ENCODE assay signal across 8 cellular contexts in the genomic region with DNA sequence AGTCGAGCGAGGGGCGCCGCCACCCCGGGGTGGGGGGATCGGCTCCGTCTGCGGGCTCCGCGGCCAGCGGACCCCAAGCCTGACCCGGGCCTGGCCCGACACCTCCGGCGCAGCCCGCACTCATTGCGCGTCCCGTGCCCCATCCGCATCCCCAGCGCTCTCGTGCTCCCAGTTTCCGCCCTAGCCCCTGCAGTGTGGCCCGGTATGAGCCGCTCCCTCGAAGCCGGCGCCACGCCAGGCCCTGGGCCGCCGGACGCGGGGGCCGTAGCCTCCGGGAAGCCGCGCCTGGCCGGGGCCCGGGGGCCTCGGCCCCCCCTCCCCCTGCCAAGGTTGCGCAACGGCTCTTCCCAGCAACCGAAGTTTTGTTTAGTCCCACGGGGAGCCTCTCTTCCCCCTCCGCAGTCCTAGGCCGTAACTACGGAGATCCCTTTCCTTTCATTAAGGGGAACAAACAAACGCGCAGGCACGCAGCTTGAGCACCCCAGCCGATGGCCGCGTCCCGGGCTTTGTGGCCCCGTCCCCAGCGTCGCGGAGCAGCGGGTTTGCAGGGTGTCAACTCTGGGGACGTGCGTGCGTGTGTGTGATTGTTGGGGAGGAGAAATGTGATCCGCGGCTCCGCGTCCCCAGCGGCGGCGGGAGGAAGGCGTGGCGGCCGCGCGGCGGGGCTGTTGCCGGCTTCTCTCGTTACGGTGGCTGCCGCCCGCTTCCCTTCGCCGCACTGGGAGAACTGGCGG. TPM values are rescaled to one million over a fixed set of nuclear protein-coding genes. Genes with fewer than 3 reads are reported as not detected.
DNase-seq lines count a peak whose midpoint lies in the region; ATAC-seq and TF ChIP-seq lines count a peak whose summit lies in the region.

No MANE protein-coding gene starts in this region.

- H3K27ac ChIP-seq in HUES64 (ENCODE audit: low read depth, low read length) (peak overlapping the region; percentile 97), PC-3 (ENCODE audit: low read length) (peak overlapping the region; percentile 92), muscle layer of duodenum (ENCODE audit: low read length) (peak overlapping the region; percentile 100)

- H3K4me3 ChIP-seq in HUES64 (ENCODE audit: low read length) = peak overlapping the region; percentile 87
- peak overlapping the region; percentile 84 for H3K4me3 ChIP-seq in PC-3 (ENCODE audit: low read length)
- peak overlapping the region; percentile 89 to 99 for H3K4me3 ChIP-seq in muscle layer of duodenum (ENCODE audit: low read depth in 1 of 2, low read length in 2 of 2)

- H3K27me3 ChIP-seq in HUES64 (ENCODE audit: insufficient read depth, low read length) = no peaks in the 10 kb centered on the region
- no peaks in the 10 kb centered on the region for H3K27me3 ChIP-seq in PC-3 (ENCODE audit: low read length)
- H3K27me3 ChIP-seq in muscle layer of duodenum (ENCODE audit: low read depth, low read length) = no peaks in the 10 kb centered on the region

- peaks cover 24% of the 10 kb centered on the region for H3K4me1 ChIP-seq in HUES64 (ENCODE audit: insufficient read depth, low read length)
- peaks cover 18% of the 10 kb centered on the region for H3K4me1 ChIP-seq in PC-3 (ENCODE audit: insufficient read depth, low read length)
- peaks cover 13 to 20% of the 10 kb centered on the region in 2 donors for H3K4me1 ChIP-seq in muscle layer of duodenum (ENCODE audit: control insufficient read depth in 1 of 2, insufficient read depth in 2 of 2, low read length in 2 of 2)

- DNase-seq in DMS 273 treated with DMSO at 0.1 percent for 48 hours (lab: John Stamatoyannopoulos, UW) (peak; percentile 58), PC-3 (peak; percentile 79)
- peak; percentile 85 for DNase-seq in activated T-cell treated with anti-CD3 and anti-CD28 coated beads, Interleukin-2, amount 50 U/mL, for 24 hours
- peak; percentile 46 for DNase-seq in stimulated activated CD8-positive, alpha-beta memory T cell treated with anti-CD3 and anti-CD28 coated beads, Interleukin-7, amount 100 ng/mL, for 24 hours (ENCODE audit: low read depth)

- WGBS in HUES64 = under 1% methylated on average over 83 of the region's 83 CpGs

- peak overlapping the region; percentile 90 for H3K4me2 ChIP-seq in PC-3 (ENCODE audit: low read length)

- H3F3A ChIP-seq in PC-3 (ENCODE audit: low read length, unreplicated experiment) = no peaks in the 10 kb centered on the region

- TF ChIP-seq CTCF in PC-3 (conservative IDR thresholded peaks at IDR 0.05; ENCODE audit: low read depth, low read length) = no peak

- H3K27me3 Mint-ChIP-seq in activated T-cell treated with anti-CD3 and anti-CD28 coated beads, Interleukin-2, amount 50 U/mL, for 24 hours = no peaks in the 10 kb centered on the region

- POLR2A ChIA-PET in PC-3 (lab: Charles Lee; ENCODE audit: unreplicated experiment) = no interaction called here

- H3K27ac Mint-ChIP-seq in activated T-cell treated with anti-CD3 and anti-CD28 coated beads, Interleukin-2, amount 50 U/mL, for 24 hours = peak overlapping the region; percentile 98

- peak; percentile 42 for ATAC-seq in GM21447 (IDR thresholded peaks at IDR 0.05; ENCODE audit: unreplicated experiment)
- peak; percentile 49 for ATAC-seq in PC-3
- ATAC-seq in esophagus mucosa = peak; percentile 77

- CTCF ChIA-PET in PC-3 (lab: Charles Lee) = no interaction called here

- peaks cover 9% of the 10 kb centered on the region for H3K36me3 Mint-ChIP-seq in activated T-cell treated with anti-CD3 and anti-CD28 coated beads, Interleukin-2, amount 50 U/mL, for 24 hours (ENCODE audit: low read depth)

- peak overlapping the region; percentile 97 for H3K4me3 Mint-ChIP-seq in activated T-cell treated with anti-CD3 and anti-CD28 coated beads, Interleukin-2, amount 50 U/mL, for 24 hours

- H3K4me1 Mint-ChIP-seq in activated T-cell treated with anti-CD3 and anti-CD28 coated beads, Interleukin-2, amount 50 U/mL, for 24 hours (ENCODE audit: low read depth) = peaks cover 41% of the 10 kb centered on the region

- H3K36me3 ChIP-seq in HUES64 (ENCODE audit: insufficient read depth, low read length) (no peaks in the 10 kb centered on the region), PC-3 (ENCODE audit: low read depth, low read length) (no peaks in the 10 kb centered on the region), muscle layer of duodenum (ENCODE audit: control insufficient read depth in 1 of 2, insufficient read depth in 2 of 2, low read length in 2 of 2) (peaks cover 0 to 19% of the 10 kb centered on the region in 2 donors)

- no TSS peak for BruUV-seq in PC-3 (replicated peaks; lab: Mats Ljungman, UMichigan)

- intact Hi-C loops in PC-3 (cut with micrococcal nuclease) = loop anchor here (2.0 to 5.0 kb wide), 3 partner anchors 71 to 429 kb away; no protein-coding TSS in a partner anchor

- H3K9me2 ChIP-seq in PC-3 (replicated peaks; ENCODE audit: low read length) = no peaks in the 10 kb centered on the region

- no peaks in the 10 kb centered on the region for H3K9me3 Mint-ChIP-seq in activated T-cell treated with anti-CD3 and anti-CD28 coated beads, Interleukin-2, amount 50 U/mL, for 24 hours

- H3K9me3 ChIP-seq in HUES64 (ENCODE audit: insufficient read depth, low read depth, low read length) (no peaks in the 10 kb centered on the region), PC-3 (ENCODE audit: low read length) (no peaks in the 10 kb centered on the region), muscle layer of duodenum (ENCODE audit: control insufficient read depth in 1 of 2, low read length in 2 of 2) (no peaks in the 10 kb centered on the region)

- peaks cover 20% of the 10 kb centered on the region for H4K20me1 ChIP-seq in PC-3 (ENCODE audit: low read length)

- H3K9ac ChIP-seq in HUES64 (ENCODE audit: low read depth, low read length) (peak overlapping the region; percentile 97), PC-3 (ENCODE audit: low read length) (peak overlapping the region; percentile 99)

- H2AFZ ChIP-seq in PC-3 (ENCODE audit: low read length) = peak overlapping the region; percentile 91

- peaks cover 56% of the 10 kb centered on the region for H3K79me2 ChIP-seq in PC-3 (ENCODE audit: low read length)

RNA-seq across cellular contexts. Expression of a gene that starts 0.9 kb away (rescaled TPM):
- 5.9 TPM for polyA plus RNA-seq in HUES64 (2013, experiment 1 of 2)
- polyA plus RNA-seq in HUES64 (2013, experiment 2 of 2) = 7.2 TPM
- total RNA-seq in PC-3 (2014; rRNA removed) (19.4 and 28.1 TPM in 2 replicates), esophagus mucosa (61.4 TPM)

Comparison
In these comparisons a context has a peak if more than half of its experiments do, and no peak if none do; other contexts are left out.
1. Peak in every context shown above with its lines: DNase-seq, ATAC-seq, H3K4me3 ChIP-seq and H3K27ac ChIP-seq.